8 cellular contexts compared by ENCODE assay signal in the genomic region with DNA sequence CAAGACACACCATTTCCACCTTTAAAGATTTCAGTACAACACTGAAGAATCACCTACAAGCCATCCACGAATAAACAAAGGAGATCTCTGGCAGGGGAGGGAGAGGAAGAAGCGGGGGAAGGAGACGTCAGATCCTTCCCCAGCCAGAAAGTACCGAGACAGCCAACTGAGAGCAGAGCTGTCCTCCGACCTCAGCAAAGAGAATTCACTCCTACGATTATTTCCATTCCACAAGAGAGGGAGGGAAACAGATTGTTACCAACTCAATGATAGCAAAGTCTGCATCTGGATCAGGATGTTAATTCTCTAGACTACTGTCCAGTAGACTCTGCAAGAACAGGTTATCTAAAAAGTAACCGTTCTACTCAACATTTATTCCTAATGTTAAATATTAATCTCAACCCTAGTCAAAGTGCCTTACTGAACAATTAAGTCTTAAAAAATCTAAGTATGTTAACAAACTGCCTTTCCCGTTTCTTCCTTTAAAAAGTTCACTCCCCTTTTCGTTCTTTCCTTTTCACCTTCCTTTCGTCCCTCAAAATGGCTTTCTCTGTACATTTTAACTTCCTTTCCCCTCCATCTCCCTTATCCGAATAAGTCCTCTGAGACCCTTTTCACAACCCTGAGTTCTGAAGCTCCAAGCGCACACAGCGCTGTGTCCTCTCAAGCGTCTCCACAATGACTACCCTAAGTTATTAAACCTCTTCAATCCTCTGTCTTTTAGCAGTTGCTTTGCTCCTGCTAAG. TPM values are rescaled to one million over a fixed set of nuclear protein-coding genes. Genes with fewer than 3 reads are reported as not detected.
DNase-seq lines count a peak whose midpoint lies in the region; ATAC-seq and TF ChIP-seq lines count a peak whose summit lies in the region.

No MANE protein-coding gene starts in this region.

- no peaks in the 10 kb centered on the region for H3F3A ChIP-seq in neural cell (ENCODE audit: insufficient read depth, low read length, poor library complexity, severe bottlenecking)

- peak overlapping the region; percentile 83 for H3K4me2 ChIP-seq in neural cell (ENCODE audit: low read length)

- no peaks in the 10 kb centered on the region for H3K4me1 ChIP-seq in esophagus (ENCODE audit: control insufficient read depth in 2 of 2, insufficient read depth in 2 of 2, low read length in 1 of 2)

- H3K36me3 ChIP-seq in esophagus (ENCODE audit: control insufficient read depth in 2 of 2, insufficient read depth in 2 of 2, low read length in 1 of 2) (peaks cover 0 to 2% of the 10 kb centered on the region in 2 donors), neural cell (ENCODE audit: insufficient read depth, low read length) (no peaks in the 10 kb centered on the region)

- no peak for TF ChIP-seq RAD21 in neural cell (conservative IDR thresholded peaks at IDR 0.05)

- H3K9ac ChIP-seq in neural cell (ENCODE audit: low read length): peak overlapping the region; percentile 100

- no peak for ATAC-seq in GM18870 (IDR thresholded peaks at IDR 0.05; ENCODE audit: unreplicated experiment)

- no peaks in the 10 kb centered on the region for H3K9me2 ChIP-seq in neural cell (ENCODE audit: insufficient read depth, low read length)

- no peak for TF ChIP-seq CTCF in GM12864 (IDR thresholded peaks at IDR 0.05; ENCODE audit: low read depth, low read length, missing control alignments)
- TF ChIP-seq CTCF in neural cell (IDR thresholded peaks at IDR 0.05; ENCODE audit: poor library complexity, severe bottlenecking): no peak

- peak overlapping the region; percentile 99 to 100 for H3K27ac ChIP-seq in esophagus (ENCODE audit: low read depth in 2 of 2, low read length in 1 of 2)
- peak overlapping the region; percentile 95 for H3K27ac ChIP-seq in neural cell (ENCODE audit: low read length)

- H3K27me3 ChIP-seq in esophagus (ENCODE audit: control insufficient read depth in 1 of 2, insufficient read depth in 2 of 2, low read length in 2 of 2) (no peaks in the 10 kb centered on the region), neural cell (ENCODE audit: insufficient read depth, low read depth, low read length) (no peaks in the 10 kb centered on the region)

- TF ChIP-seq EP300 in neural cell (conservative IDR thresholded peaks at IDR 0.05; ENCODE audit: poor library complexity, severe bottlenecking): no peak

- peaks cover 61% of the 10 kb centered on the region for H3K79me2 ChIP-seq in neural cell (replicated peaks; ENCODE audit: insufficient read depth, low read length)

- no peaks in the 10 kb centered on the region for H3K9me3 ChIP-seq in esophagus (ENCODE audit: control insufficient read depth in 2 of 2, insufficient read depth in 1 of 2, low read depth in 1 of 2, low read length in 1 of 2)
- H3K9me3 ChIP-seq in neural cell (ENCODE audit: low read length): no peaks in the 10 kb centered on the region

- DNase-seq in GM12864 (ENCODE audit: low read depth): peak; percentile 40
- peak; percentile 22 for DNase-seq in HEK293T (ENCODE audit: extremely low spot score)
- DNase-seq in NCI-H446 treated with DMSO at 0.1 percent for 48 hours (lab: John Stamatoyannopoulos, UW): peak; percentile 12
- DNase-seq in activated CD8-positive, alpha-beta memory T cell treated with anti-CD3 and anti-CD28 coated beads, Interleukin-2, amount 50 U/mL, for 4 hours: peak; percentile 52
- peak; percentile 45 for DNase-seq in superior temporal gyrus (ENCODE audit: extremely low spot score)

- CTCF ChIA-PET in HEK293T (lab: Yijun Ruan, JAX): no interaction called here

- H3K4me3 ChIP-seq in GM12864 (ENCODE audit: low read depth, low read length): peak overlapping the region; percentile 92
- peak overlapping the region; percentile 79 to 95 for H3K4me3 ChIP-seq in esophagus (ENCODE audit: low read depth in 1 of 2, low read length in 2 of 2)
- H3K4me3 ChIP-seq in neural cell (ENCODE audit: low read length): peak overlapping the region; percentile 91

- POLR2A ChIA-PET in HEK293T (lab: Yijun Ruan, JAX): interaction anchor here (0.6 to 1.1 kb wide), 3 partner anchors 14 to 459 kb away, joined by 3 read pairs; no protein-coding TSS in a partner anchor

- no peaks in the 10 kb centered on the region for H4K20me1 ChIP-seq in neural cell (ENCODE audit: insufficient read depth)

- 0 to 1% methylated on average over 14 of the region's 14 CpGs for WGBS in esophagus, 2 donors

- H2AFZ ChIP-seq in neural cell (ENCODE audit: low read depth, low read length): no peak overlapping the region

TF ChIP-seq in HEK293T, 16 proteins besides CTCF, POLR2A, EP300 and RAD21:
- TF ChIP-seq HDGF (IDR thresholded peaks at IDR 0.05; ENCODE audit: borderline replicate concordance) (no peak), SP1 (IDR thresholded peaks at IDR 0.05) (no peak), L3MBTL2 (conservative IDR thresholded peaks at IDR 0.05) (no peak), FOXM1 (IDR thresholded peaks at IDR 0.05; ENCODE audit: borderline replicate concordance) (no peak), LEF1 (IDR thresholded peaks at IDR 0.05; ENCODE audit: borderline replicate concordance) (no peak), TARDBP (IDR thresholded peaks at IDR 0.05) (no peak), CTBP1 (IDR thresholded peaks at IDR 0.05; ENCODE audit: borderline replicate concordance) (no peak), ZNF384 (IDR thresholded peaks at IDR 0.05) (no peak), ELF4 (IDR thresholded peaks at IDR 0.05) (no peak), NFRKB (IDR thresholded peaks at IDR 0.05) (no peak), SUZ12 (IDR thresholded peaks at IDR 0.05) (no peak), FOXA1 (IDR thresholded peaks at IDR 0.05) (no peak), ARNT (IDR thresholded peaks at IDR 0.05) (no peak), FOXK2 (IDR thresholded peaks at IDR 0.05) (no peak)

TF ChIP-seq in neural cell, 6 proteins besides CTCF, POLR2A, EP300 and RAD21:
- TF ChIP-seq POLR2AphosphoS5 (IDR thresholded peaks at IDR 0.05) (peak; percentile 82), TAF1 (IDR thresholded peaks at IDR 0.05; ENCODE audit: low read depth) (peak; percentile 59), REST (IDR thresholded peaks at IDR 0.05; ENCODE audit: borderline replicate concordance) (no peak)

RNA-seq across cellular contexts. Expression of gene CHD1, which starts 1.4 kb away (rescaled TPM):
- 10 to 100 TPM; 10.5 to 11.2 TPM for polyA plus RNA-seq in esophagus
- 62.7 and 64.5 TPM in 2 replicates for polyA plus RNA-seq in neural cell
- 121 and 163 TPM in 2 replicates for polyA minus RNA-seq in neural cell
